26 cellular contexts compared by ENCODE assay signal in genomic region chr1:87888456-87888855, GRCh38.
DNase-seq lines count a peak whose midpoint lies in the region; ATAC-seq, FAIRE-seq and TF ChIP-seq lines count a peak whose summit lies in the region.
"Had no signal": no experiment of that assay in that cellular context is flagged by ENCODE, and none has a peak within 500 bp of the region (broad histone marks: within the 10 kb centered on the region; RNA-seq: fewer than 3 reads in every experiment).

No MANE protein-coding gene starts in this region.

- TF ChIP-seq EP300 in A549 (IDR thresholded peaks at IDR 0.05) = no peak

- peaks cover 11% of the 10 kb centered on the region for H3K4me1 ChIP-seq in A549
- H3K4me1 ChIP-seq: adrenal gland, breast epithelium had no signal

- peak; percentile 2 to 79 for DNase-seq in A549 (ENCODE audit: low read depth in 1 of 2, low spot score in 1 of 2)
- DNase-seq in EL = peak; percentile 6
- peak; percentile 45 for DNase-seq in M059J (ENCODE audit: low read depth)
- peak; percentile 10 for DNase-seq in kidney glomerular epithelial cell (lab: John Stamatoyannopoulos, UW)
- DNase-seq in SHP77 treated with DMSO at 0.1 percent for 48 hours (lab: John Stamatoyannopoulos, UW) = no peak
- DNase-seq in COLO668 (lab: John Stamatoyannopoulos, UW; ENCODE audit: unreplicated experiment) = no peak
- no peak for DNase-seq in NCI-H524 (lab: John Stamatoyannopoulos, UW)
- DNase-seq: activated CD4-positive, CD25-positive, alpha-beta regulatory T cell treated with anti-CD3 and anti-CD28 coated beads, Interleukin-2, amount 50 U/mL, for 72 hours; activated CD8-positive, alpha-beta T cell treated with anti-CD3 and anti-CD28 coated beads, Interleukin-2, amount 10 ng/mL, durations not matched to agents 7 days and 5 days; adrenal gland; CD4-positive, alpha-beta T cell; glutamatergic neuron; left cardiac atrium; MV-4-11; NCI-H187; NCI-H2227 treated with DMSO at 0.1 percent for 48 hours; NCI-H774; ovary; Right ventricle myocardium superior; stimulated activated CD8-positive, alpha-beta memory T cell treated with anti-CD3 and anti-CD28 coated beads, Interleukin-4, amount 100 ng/mL, for 48 hours had no signal

- TF ChIP-seq RAD21 in A549 (conservative IDR thresholded peaks at IDR 0.05 in 1 of 2, IDR thresholded peaks at IDR 0.05 in 1 of 2) = no peak

- CTCF ChIA-PET in A549 (lab: Yijun Ruan, JAX) = no interaction called here

- H3K4me3 ChIP-seq in A549 = no peak overlapping the region
- H3K4me3 ChIP-seq: adrenal gland, breast epithelium, coronary artery, ovary had no signal

- POLR2A ChIA-PET in A549 (lab: Yijun Ruan, JAX) = no interaction called here

- peak overlapping the region; percentile 33; the same call in 2 of the 3 replicates for H3K4me2 ChIP-seq in A549

- peak overlapping the region; percentile 18 to 67; a peak in 4 of 6 replicates for H3K27ac ChIP-seq in A549
- H3K27ac ChIP-seq: adrenal gland, breast epithelium, coronary artery, ovary had no signal

- TF ChIP-seq CTCF in A549 (IDR thresholded peaks at IDR 0.05) = no peak

- ATAC-seq in A549 (peak in 1 of 2 experiments; percentile 53; a peak in 2 of 6 replicates), GM21619 (IDR thresholded peaks at IDR 0.05; ENCODE audit: unreplicated experiment) (no peak)
- ATAC-seq: activated CD8-positive, alpha-beta T cell treated with anti-CD3 and anti-CD28 coated beads, Interleukin-2, amount 10 ng/mL, durations not matched to agents 7 days and 5 days; left cardiac atrium; natural killer cell treated with Interleukin-12 subunit alpha and Interleukin-12 subunit beta and Interleukin-15 and Interleukin-18, amount 100 ng/mL, for 72 hours; sciatic nerve had no signal

- H3K9me3 ChIP-seq in A549 = no peaks in the 10 kb centered on the region
- H3K9me3 ChIP-seq: adrenal gland, breast epithelium, ovary had no signal

- TF ChIP-seq POLR2A in A549 (IDR thresholded peaks at IDR 0.05; ENCODE audit: low read length) = no peak

- WGBS in A549 (ENCODE audit: missing lambda C conversion rate) = 0% methylated on average over 2 of the region's 2 CpGs

- FAIRE-seq in A549 (lab: Jason Lieb, UNC) = no peak
- FAIRE-seq: GM12892 had no signal

TF ChIP-seq in A549, 52 proteins besides CTCF, POLR2A, EP300 and RAD21:
- no peak for TF ChIP-seq TP53 (CRISPR knock-in tag; IDR thresholded peaks at IDR 0.05)
- TF ChIP-seq GATA3 (IDR thresholded peaks at IDR 0.05; ENCODE audit: borderline replicate concordance) = peak; percentile 90
- peak in 1 of 2 experiments; percentile 47; a peak in 1 of 4 replicates for TF ChIP-seq CEBPB (IDR thresholded peaks at IDR 0.05)
TF ChIP-seq in A549: peak in this region for 2.

Comparison
In these comparisons a context has a peak if more than half of its experiments do, and no peak if none do; other contexts are left out.
1. DNase-seq: peak in A549 (2 of 2), EL (single experiment), M059J (single experiment) and kidney glomerular epithelial cell (single experiment); none in SHP77 treated with DMSO at 0.1 percent for 48 hours (single experiment), COLO668 (single experiment) and NCI-H524 (0 of 2).